ENCODE assay signal across 1 cellular context in the genomic region with DNA sequence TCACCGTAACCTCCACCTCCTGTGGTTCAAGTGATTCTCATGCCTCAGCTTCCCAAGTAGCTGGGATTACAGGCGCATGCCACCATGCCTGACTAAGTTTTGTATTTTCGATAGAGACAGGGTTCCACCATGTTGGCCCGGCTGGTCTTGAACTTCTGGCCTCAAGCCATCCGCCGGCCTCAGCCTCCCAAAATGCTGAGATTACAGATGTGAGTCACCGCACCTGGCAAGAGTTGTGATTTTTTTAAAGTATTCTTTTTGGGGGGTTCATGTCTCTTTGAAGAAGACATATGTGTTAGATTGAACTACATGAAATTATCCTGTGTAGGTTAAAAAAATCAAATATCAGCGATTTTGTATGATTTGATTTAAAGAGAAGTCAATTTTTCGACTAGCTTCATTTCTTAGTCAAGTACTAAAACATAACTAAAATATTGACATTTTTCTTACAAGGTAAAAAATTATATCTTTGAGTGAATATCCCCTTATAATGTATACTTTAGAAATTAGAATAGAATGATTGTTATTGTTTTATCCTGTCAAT.
TF ChIP-seq lines count a peak whose summit lies in the region.

No MANE protein-coding gene starts in this region.

TF ChIP-seq in GM23338, 12 proteins besides CTCF, POLR2A, EP300 and RAD21 (continued from another document):
- TF ChIP-seq, protein P1, sequence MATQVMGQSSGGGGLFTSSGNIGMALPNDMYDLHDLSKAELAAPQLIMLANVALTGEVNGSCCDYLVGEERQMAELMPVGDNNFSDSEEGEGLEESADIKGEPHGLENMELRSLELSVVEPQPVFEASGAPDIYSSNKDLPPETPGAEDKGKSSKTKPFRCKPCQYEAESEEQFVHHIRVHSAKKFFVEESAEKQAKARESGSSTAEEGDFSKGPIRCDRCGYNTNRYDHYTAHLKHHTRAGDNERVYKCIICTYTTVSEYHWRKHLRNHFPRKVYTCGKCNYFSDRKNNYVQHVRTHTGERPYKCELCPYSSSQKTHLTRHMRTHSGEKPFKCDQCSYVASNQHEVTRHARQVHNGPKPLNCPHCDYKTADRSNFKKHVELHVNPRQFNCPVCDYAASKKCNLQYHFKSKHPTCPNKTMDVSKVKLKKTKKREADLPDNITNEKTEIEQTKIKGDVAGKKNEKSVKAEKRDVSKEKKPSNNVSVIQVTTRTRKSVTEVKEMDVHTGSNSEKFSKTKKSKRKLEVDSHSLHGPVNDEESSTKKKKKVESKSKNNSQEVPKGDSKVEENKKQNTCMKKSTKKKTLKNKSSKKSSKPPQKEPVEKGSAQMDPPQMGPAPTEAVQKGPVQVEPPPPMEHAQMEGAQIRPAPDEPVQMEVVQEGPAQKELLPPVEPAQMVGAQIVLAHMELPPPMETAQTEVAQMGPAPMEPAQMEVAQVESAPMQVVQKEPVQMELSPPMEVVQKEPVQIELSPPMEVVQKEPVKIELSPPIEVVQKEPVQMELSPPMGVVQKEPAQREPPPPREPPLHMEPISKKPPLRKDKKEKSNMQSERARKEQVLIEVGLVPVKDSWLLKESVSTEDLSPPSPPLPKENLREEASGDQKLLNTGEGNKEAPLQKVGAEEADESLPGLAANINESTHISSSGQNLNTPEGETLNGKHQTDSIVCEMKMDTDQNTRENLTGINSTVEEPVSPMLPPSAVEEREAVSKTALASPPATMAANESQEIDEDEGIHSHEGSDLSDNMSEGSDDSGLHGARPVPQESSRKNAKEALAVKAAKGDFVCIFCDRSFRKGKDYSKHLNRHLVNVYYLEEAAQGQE (IDR thresholded peaks at IDR 0.05; ENCODE audit: unreplicated experiment) = no peak
- TF ChIP-seq CREB1 (CRISPR knock-in tag; IDR thresholded peaks at IDR 0.05; ENCODE audit: low read depth) (no peak), EZH2 (IDR thresholded peaks at IDR 0.05; ENCODE audit: low read depth, unreplicated experiment) (no peak)
